ENCODE assay signal across 8 cellular contexts in the genomic region with DNA sequence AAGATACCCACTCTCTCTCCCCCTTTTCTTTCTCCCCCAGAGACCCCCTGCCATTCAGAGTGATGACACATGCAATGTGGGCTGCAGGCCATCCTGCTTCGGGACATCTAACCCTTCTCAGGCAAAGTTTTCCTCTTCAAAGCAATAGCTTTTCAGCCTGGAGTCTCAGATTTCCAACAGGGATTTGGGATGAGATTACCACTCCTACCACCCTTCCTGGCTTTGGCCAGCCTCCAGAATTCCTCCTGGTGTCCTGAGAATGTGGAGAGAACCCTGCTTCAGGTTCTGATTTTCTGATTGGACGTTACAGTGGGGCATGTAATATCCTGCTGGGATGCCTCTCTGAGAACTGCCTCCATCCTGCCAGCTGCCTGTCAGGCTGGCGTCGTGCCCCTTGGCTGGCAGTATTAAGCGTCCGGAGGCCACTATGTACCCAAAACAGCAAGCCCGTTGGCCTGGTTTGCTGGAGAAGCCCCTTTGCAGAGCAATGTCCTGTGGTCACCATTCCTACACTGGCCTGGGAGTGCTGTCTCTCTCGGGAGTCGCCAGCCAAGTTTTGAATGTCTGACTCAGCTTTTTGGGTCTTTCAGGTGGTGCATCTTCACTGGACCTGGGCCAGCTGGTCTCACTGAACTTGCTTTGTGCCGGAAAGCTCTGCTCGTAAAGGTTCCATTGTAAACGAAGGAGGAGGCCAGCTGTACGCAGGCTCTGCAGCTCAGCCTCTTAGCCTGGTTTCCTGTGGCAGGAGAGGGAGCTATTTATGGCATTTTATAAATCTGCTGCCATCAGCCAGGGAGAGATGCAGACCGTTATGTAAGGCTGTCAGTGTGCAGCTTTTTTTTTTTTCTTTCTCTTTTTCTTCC. TPM values are rescaled to one million over a fixed set of nuclear protein-coding genes. Genes with fewer than 3 reads are reported as not detected.
DNase-seq lines count a peak whose midpoint lies in the region; ATAC-seq, FAIRE-seq and TF ChIP-seq lines count a peak whose summit lies in the region.

No MANE protein-coding gene starts in this region.

- no peaks in the 10 kb centered on the region; the same call in 1 of the 2 replicates for H4K20me1 ChIP-seq in GM23338 (replicated peaks; ENCODE audit: insufficient read depth)

- CTCF ChIA-PET in activated CD8-positive, alpha-beta memory T cell treated with anti-CD3 and anti-CD28 coated beads, Interleukin-2, amount 10 ng/mL, durations not matched to agents 7 days and 5 days (lab: Charles Lee) = interaction anchor here (0.7 kb wide), 2 partner anchors 554 to 1768 kb away, joined by 3 to 4 read pairs; no protein-coding TSS in a partner anchor

- peak overlapping the region; percentile 71; the same call in 1 of the 2 replicates for H3K27ac ChIP-seq in GM23338 (ENCODE audit: low read depth)
- peak overlapping the region; percentile 70 to 96 (median 89) for H3K27ac ChIP-seq in heart left ventricle

- peak overlapping the region; percentile 53 for H3K4me2 ChIP-seq in GM23338

- H3K4me1 ChIP-seq in GM23338 (ENCODE audit: insufficient read depth) (peaks cover 17% of the 10 kb centered on the region), adipocyte (ENCODE audit: control insufficient read depth, insufficient read depth, low read length) (peaks cover 60% of the 10 kb centered on the region), heart left ventricle (peaks cover 34 to 88% (median 82%) of the 10 kb centered on the region in 12 donors)

- intact Hi-C loops in heart left ventricle (cut with DNase I) = no loop called here

- no peak for FAIRE-seq in GM12892 (lab: Jason Lieb, UNC)

- H3K27ac Mint-ChIP-seq in GM23338 (peak overlapping the region; percentile 75), progenitor cell of endocrine pancreas (peak overlapping the region; percentile 69)
- H3K27ac Mint-ChIP-seq in activated CD8-positive, alpha-beta memory T cell treated with anti-CD3 and anti-CD28 coated beads, Interleukin-2, amount 10 ng/mL, durations not matched to agents 7 days and 5 days = no peak overlapping the region

- peaks cover 82% of the 10 kb centered on the region for H3K79me2 ChIP-seq in GM23338 (replicated peaks; ENCODE audit: insufficient read depth)

- peak overlapping the region; percentile 77 for H3K9ac ChIP-seq in adipocyte (ENCODE audit: low read length)

- no peak overlapping the region for H3K4me3 ChIP-seq in GM23338
- H3K4me3 ChIP-seq in adipocyte (ENCODE audit: low read length) = peak overlapping the region; percentile 69
- peak overlapping the region in 11 of 12 donors; percentile 3 to 50 (median 33) for H3K4me3 ChIP-seq in heart left ventricle

- no peaks in the 10 kb centered on the region for H3K9me2 ChIP-seq in GM23338 (ENCODE audit: insufficient read depth)

- H3K27me3 ChIP-seq in GM23338 (ENCODE audit: insufficient read depth) (no peaks in the 10 kb centered on the region), adipocyte (replicated peaks; ENCODE audit: control insufficient read depth, insufficient read depth, low read length) (no peaks in the 10 kb centered on the region), heart left ventricle (no peaks in the 10 kb centered on the region)

- ATAC-seq in GM23338 (peak; percentile 78), heart left ventricle (peak; percentile 74 to 86 (median 82))
- ATAC-seq in activated CD8-positive, alpha-beta memory T cell treated with anti-CD3 and anti-CD28 coated beads, Interleukin-2, amount 10 ng/mL, durations not matched to agents 7 days and 5 days = no peak

- H3K9me3 ChIP-seq in adipocyte (ENCODE audit: control insufficient read depth, low read length) (no peaks in the 10 kb centered on the region), heart left ventricle (peaks cover 0 to 15% (median 0%) of the 10 kb centered on the region in 12 donors)

- H3K4me3 Mint-ChIP-seq in GM23338 (no peak overlapping the region), progenitor cell of endocrine pancreas (ENCODE audit: low read depth) (no peak overlapping the region)
- H3K4me3 Mint-ChIP-seq in activated CD8-positive, alpha-beta memory T cell treated with anti-CD3 and anti-CD28 coated beads, Interleukin-2, amount 10 ng/mL, durations not matched to agents 7 days and 5 days = no peak overlapping the region

- 2 to 3% (median 2%) methylated on average over 14 of the region's 14 CpGs for WGBS in heart left ventricle, 4 donors

- H3K9me3 Mint-ChIP-seq in GM23338 (peaks cover 7% of the 10 kb centered on the region; the same call in 1 of the 3 replicates), progenitor cell of endocrine pancreas (ENCODE audit: low read depth) (peaks cover 6% of the 10 kb centered on the region)
- no peaks in the 10 kb centered on the region for H3K9me3 Mint-ChIP-seq in activated CD8-positive, alpha-beta memory T cell treated with anti-CD3 and anti-CD28 coated beads, Interleukin-2, amount 10 ng/mL, durations not matched to agents 7 days and 5 days (ENCODE audit: low read depth)

- H3K36me3 Mint-ChIP-seq in GM23338 (ENCODE audit: low read depth) (peaks cover 4% of the 10 kb centered on the region; the same call in 2 of the 3 replicates), progenitor cell of endocrine pancreas (ENCODE audit: insufficient read depth) (peaks cover 4% of the 10 kb centered on the region)
- peaks cover 7% of the 10 kb centered on the region for H3K36me3 Mint-ChIP-seq in activated CD8-positive, alpha-beta memory T cell treated with anti-CD3 and anti-CD28 coated beads, Interleukin-2, amount 10 ng/mL, durations not matched to agents 7 days and 5 days

- DNase-seq in COLO668 (lab: John Stamatoyannopoulos, UW; ENCODE audit: unreplicated experiment) (peak; percentile 55), GM23338 (ENCODE audit: low spot score) (peak; percentile 74), NCI-H2081 treated with DMSO at 0.1 percent for 48 hours (lab: John Stamatoyannopoulos, UW) (peak; percentile 26), adipocyte (ENCODE audit: low read depth) (peak; percentile 68), heart left ventricle (peak; percentile 75 to 85 (median 79)), progenitor cell of endocrine pancreas (ENCODE audit: low spot score, unreplicated experiment) (no peak), GM12892 (ENCODE audit: insufficient read length) (no peak)
- no peak for DNase-seq in activated CD8-positive, alpha-beta memory T cell treated with anti-CD3 and anti-CD28 coated beads, Interleukin-2, amount 10 ng/mL, durations not matched to agents 7 days and 5 days

- H2AFZ ChIP-seq in GM23338 = no peak overlapping the region

- H3K4me1 Mint-ChIP-seq in GM23338 (peaks cover 31% of the 10 kb centered on the region), progenitor cell of endocrine pancreas (ENCODE audit: low read depth) (peaks cover 17% of the 10 kb centered on the region)
- no peaks in the 10 kb centered on the region for H3K4me1 Mint-ChIP-seq in activated CD8-positive, alpha-beta memory T cell treated with anti-CD3 and anti-CD28 coated beads, Interleukin-2, amount 10 ng/mL, durations not matched to agents 7 days and 5 days

- TF ChIP-seq CTCF in GM23338 (conservative IDR thresholded peaks at IDR 0.05; ENCODE audit: low read depth in 2 of 2) (no peak), heart left ventricle (IDR thresholded peaks at IDR 0.05) (peak in 3 of 12 donors; percentile 15 to 30 (median 15)), progenitor cell of endocrine pancreas (IDR thresholded peaks at IDR 0.05; ENCODE audit: unreplicated experiment) (no peak)

- TF ChIP-seq POLR2A in heart left ventricle (IDR thresholded peaks at IDR 0.05) (no peak), GM12892 (IDR thresholded peaks at IDR 0.05; ENCODE audit: low read depth, low read length) (no peak)

- H3F3A ChIP-seq in GM23338 (replicated peaks; ENCODE audit: low read depth) = no peaks in the 10 kb centered on the region

- H3K27me3 Mint-ChIP-seq in GM23338 (ENCODE audit: insufficient read depth, low read depth, poor library complexity) (peaks cover 9% of the 10 kb centered on the region), progenitor cell of endocrine pancreas (no peaks in the 10 kb centered on the region)
- no peaks in the 10 kb centered on the region for H3K27me3 Mint-ChIP-seq in activated CD8-positive, alpha-beta memory T cell treated with anti-CD3 and anti-CD28 coated beads, Interleukin-2, amount 10 ng/mL, durations not matched to agents 7 days and 5 days

- H3K36me3 ChIP-seq in GM23338 (ENCODE audit: insufficient read depth) = no peaks in the 10 kb centered on the region
- H3K36me3 ChIP-seq in adipocyte (ENCODE audit: control insufficient read depth, insufficient read depth, low read length, severe bottlenecking) = no peaks in the 10 kb centered on the region
- no peaks in the 10 kb centered on the region for H3K36me3 ChIP-seq in heart left ventricle

RNA-seq across cellular contexts. Expression of a gene that starts 19.2 kb away (rescaled TPM):
- 47.4 and 50.1 TPM in 2 replicates for total RNA-seq in GM23338 (2014; rRNA removed; shearing (Covaris generic))
- polyA plus RNA-seq in GM23338 (2016; fragmentation: Nextera tagmentation; extraction: Ambion mirVana) (12.2 and 13.4 TPM in 2 replicates), heart left ventricle (10 to 100 TPM; 53.3 to 76.3 TPM)
- total RNA-seq in heart left ventricle (100 to 1,000 TPM; 149 to 364 (median 272) TPM), progenitor cell of endocrine pancreas (53.8 and 55.5 TPM in 2 replicates)
- 10 to 100 TPM; 27.3 to 31.1 TPM for total RNA-seq in activated CD8-positive, alpha-beta memory T cell treated with anti-CD3 and anti-CD28 coated beads, Interleukin-2, amount 10 ng/mL, durations not matched to agents 7 days and 5 days
- polyA plus RNA-seq in GM12892 (2012; ENCODE audit: missing spikeins) = 20.9 TPM

Comparison
In these comparisons a context has a peak if more than half of its experiments do, and no peak if none do; other contexts are left out.
1. DNase-seq: peak in COLO668 (single experiment), GM23338 (single experiment), NCI-H2081 treated with DMSO at 0.1 percent for 48 hours (single experiment), adipocyte (single experiment) and heart left ventricle (5 of 5); none in progenitor cell of endocrine pancreas (single experiment), activated CD8-positive, alpha-beta memory T cell treated with anti-CD3 and anti-CD28 coated beads, Interleukin-2, amount 10 ng/mL, durations not matched to agents 7 days and 5 days (single experiment) and GM12892 (single experiment).